Comparison of ENCODE assay signal across 16 cellular contexts in the genomic region with DNA sequence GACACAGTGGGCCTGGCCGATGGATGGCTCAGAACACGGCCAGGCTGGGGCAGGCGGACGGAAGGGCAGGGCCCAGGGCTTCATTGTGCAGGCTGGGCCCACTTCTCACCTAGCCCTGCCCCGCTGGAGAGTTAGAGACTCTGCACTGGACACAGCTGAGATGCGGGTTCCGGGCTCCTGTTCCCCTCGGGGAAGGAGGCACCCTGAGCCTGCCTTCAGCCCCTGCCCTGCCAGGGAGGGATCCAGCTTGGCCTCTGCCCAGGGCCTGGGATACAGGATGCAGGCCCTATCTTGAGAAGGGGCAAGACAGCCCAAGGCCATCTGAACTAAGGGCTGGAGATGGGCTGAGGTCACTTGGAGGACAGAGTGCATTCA.
DNase-seq lines count a peak whose midpoint lies in the region; ATAC-seq and TF ChIP-seq lines count a peak whose summit lies in the region.
"Had no signal": no experiment of that assay in that cellular context is flagged by ENCODE, and none has a peak within 500 bp of the region (broad histone marks: within the 10 kb centered on the region; RNA-seq: fewer than 3 reads in every experiment).

No MANE protein-coding gene starts in this region.

- TF ChIP-seq EP300 in esophagus muscularis mucosa (IDR thresholded peaks at IDR 0.05) (no peak), sigmoid colon (IDR thresholded peaks at IDR 0.05) (no peak)

- ATAC-seq in Right ventricle myocardium inferior (peak; percentile 39), left cardiac atrium (no peak)
- ATAC-seq: HepG2 had no signal

- peaks cover 0 to 26% (median 8%) of the 10 kb centered on the region in 4 donors for H3K4me1 ChIP-seq in esophagus muscularis mucosa
- peaks cover 0 to 11% (median 5%) of the 10 kb centered on the region in 4 donors for H3K4me1 ChIP-seq in sigmoid colon
- H3K4me1 ChIP-seq in vagina: peaks cover 10% of the 10 kb centered on the region

- H3K36me3 Mint-ChIP-seq in T-helper 2 cell treated with Interferon-gamma antibody and Interleukin-4, amounts not matched to agents 5 μg/mL and 100 μg/mL, for 36 hours (ENCODE audit: low read depth): no peaks in the 10 kb centered on the region

- H3K4me3 ChIP-seq in esophagus muscularis mucosa (no peak overlapping the region), sigmoid colon (no peak overlapping the region), vagina (no peak overlapping the region)

- TF ChIP-seq CTCF in esophagus muscularis mucosa (IDR thresholded peaks at IDR 0.05): no peak
- TF ChIP-seq CTCF in sigmoid colon (IDR thresholded peaks at IDR 0.05): no peak
- no peak for TF ChIP-seq CTCF in vagina (IDR thresholded peaks at IDR 0.05)

- H3K27me3 ChIP-seq in esophagus muscularis mucosa (peaks cover 0 to 10% (median 0%) of the 10 kb centered on the region in 4 donors), sigmoid colon (no peaks in the 10 kb centered on the region), vagina (no peaks in the 10 kb centered on the region)

- no peak overlapping the region for H3K27ac Mint-ChIP-seq in T-helper 2 cell treated with Interferon-gamma antibody and Interleukin-4, amounts not matched to agents 5 μg/mL and 100 μg/mL, for 36 hours

- DNase-seq in Right ventricle myocardium inferior (ENCODE audit: missing footprints) (no peak), left cardiac atrium (no peak), esophagus muscularis mucosa (ENCODE audit: extremely low spot score) (no peak), sigmoid colon (no peak), vagina (ENCODE audit: extremely low spot score in 2 of 2) (no peak), NCI-H748 treated with DMSO at 0.1 percent for 48 hours (lab: John Stamatoyannopoulos, UW) (no peak), NCI-H2196 (lab: John Stamatoyannopoulos, UW; ENCODE audit: unreplicated experiment) (no peak)
- DNase-seq in T-helper 2 cell treated with Interferon-gamma antibody and Interleukin-4, amounts not matched to agents 5 μg/mL and 100 μg/mL, for 36 hours (ENCODE audit: low spot score): no peak
- DNase-seq: C1 segment of cervical spinal cord, COR-L47, DMS153, H7, NCI-H187 treated with DMSO at 0.1 percent for 48 hours, NCI-H524 treated with DMSO at 0.1 percent for 48 hours had no signal

- H3K36me3 ChIP-seq in esophagus muscularis mucosa (no peaks in the 10 kb centered on the region), sigmoid colon (no peaks in the 10 kb centered on the region), vagina (no peaks in the 10 kb centered on the region)

- no peak for TF ChIP-seq POLR2A in esophagus muscularis mucosa (IDR thresholded peaks at IDR 0.05; ENCODE audit: low read depth)
- TF ChIP-seq POLR2A in sigmoid colon (IDR thresholded peaks at IDR 0.05): no peak
- TF ChIP-seq POLR2A in vagina (IDR thresholded peaks at IDR 0.05): no peak

- H3K27ac ChIP-seq in esophagus muscularis mucosa (replicated peaks in 1 of 4) (peak overlapping the region; percentile 49 to 68 (median 61)), sigmoid colon (peak overlapping the region; percentile 43 to 60 (median 54)), vagina (peak overlapping the region; percentile 31)
- H3K27ac ChIP-seq: 22Rv1 had no signal

- H3K4me3 Mint-ChIP-seq in T-helper 2 cell treated with Interferon-gamma antibody and Interleukin-4, amounts not matched to agents 5 μg/mL and 100 μg/mL, for 36 hours: no peak overlapping the region

- no peaks in the 10 kb centered on the region for H3K4me1 Mint-ChIP-seq in T-helper 2 cell treated with Interferon-gamma antibody and Interleukin-4, amounts not matched to agents 5 μg/mL and 100 μg/mL, for 36 hours (ENCODE audit: low read depth)

- 69% methylated on average over 4 of the region's 8 CpGs for WGBS in esophagus muscularis mucosa
- WGBS in sigmoid colon, 2 donors: 91 to 92% methylated on average over 8 of the region's 8 CpGs

- intact Hi-C loops in Right ventricle myocardium inferior (cut with DNase I): no loop called here
- intact Hi-C loops in left cardiac atrium (cut with DNase I): no loop called here
- intact Hi-C loops in esophagus muscularis mucosa (cut with DNase I): no loop called here
- intact Hi-C loops in sigmoid colon (cut with DNase I): no loop called here
- intact Hi-C loops in vagina (cut with DNase I): no loop called here

- H3K9me3 Mint-ChIP-seq in T-helper 2 cell treated with Interferon-gamma antibody and Interleukin-4, amounts not matched to agents 5 μg/mL and 100 μg/mL, for 36 hours: no peaks in the 10 kb centered on the region

- H3K27me3 Mint-ChIP-seq in T-helper 2 cell treated with Interferon-gamma antibody and Interleukin-4, amounts not matched to agents 5 μg/mL and 100 μg/mL, for 36 hours (ENCODE audit: low read depth): peaks cover 10% of the 10 kb centered on the region

- H3K9me3 ChIP-seq in esophagus muscularis mucosa (no peaks in the 10 kb centered on the region), sigmoid colon (no peaks in the 10 kb centered on the region), vagina (no peaks in the 10 kb centered on the region)
